9 cellular contexts compared by ENCODE assay signal in genomic region chr5:40409600-40409999, GRCh38.
DNase-seq lines count a peak whose midpoint lies in the region; ATAC-seq and TF ChIP-seq lines count a peak whose summit lies in the region.
"Had no signal": no experiment of that assay in that cellular context is flagged by ENCODE, and none has a peak within 500 bp of the region (broad histone marks: within the 10 kb centered on the region; RNA-seq: fewer than 3 reads in every experiment).

No MANE protein-coding gene starts in this region.

- no peaks in the 10 kb centered on the region for H3K36me3 Mint-ChIP-seq in osteocyte (ENCODE audit: unreplicated experiment)

- peaks cover 30% of the 10 kb centered on the region for H3K4me1 Mint-ChIP-seq in osteocyte (ENCODE audit: unreplicated experiment)

- H3K4me3 Mint-ChIP-seq in osteocyte (ENCODE audit: unreplicated experiment) = no peak overlapping the region

- peak; percentile 60 for DNase-seq in SIG-M5 (lab: John Stamatoyannopoulos, UW)
- peak; percentile 50 for DNase-seq in amniotic epithelial cell (ENCODE audit: low read depth)
- peak; percentile 28 for DNase-seq in pons (ENCODE audit: low spot score)
- DNase-seq in cortex of kidney (lab: John Stamatoyannopoulos, UW) = no peak
- no peak for DNase-seq in NCI-H345 (lab: John Stamatoyannopoulos, UW)
- DNase-seq in osteocyte (ENCODE audit: extremely low spot score, unreplicated experiment) = no peak
- DNase-seq: Karpas-422 had no signal

- no peak overlapping the region for H3K27ac Mint-ChIP-seq in osteocyte (ENCODE audit: unreplicated experiment)

- no peaks in the 10 kb centered on the region for H3K9me3 Mint-ChIP-seq in osteocyte (ENCODE audit: unreplicated experiment)

- peak; percentile 33 for ATAC-seq in HG02588 (IDR thresholded peaks at IDR 0.05; ENCODE audit: unreplicated experiment)
- no peak for ATAC-seq in GM19023 (IDR thresholded peaks at IDR 0.05; ENCODE audit: unreplicated experiment)

- no peaks in the 10 kb centered on the region for H3K27me3 Mint-ChIP-seq in osteocyte (ENCODE audit: unreplicated experiment)

- no peak for TF ChIP-seq CTCF in osteocyte (IDR thresholded peaks at IDR 0.05)

Comparison
In these comparisons a context has a peak if more than half of its experiments do, and no peak if none do; other contexts are left out.
1. DNase-seq: peak in SIG-M5 (single experiment), amniotic epithelial cell (single experiment) and pons (single experiment); none in cortex of kidney (single experiment), NCI-H345 (single experiment) and osteocyte (single experiment).